12 cellular contexts compared by ENCODE assay signal in the genomic region with DNA sequence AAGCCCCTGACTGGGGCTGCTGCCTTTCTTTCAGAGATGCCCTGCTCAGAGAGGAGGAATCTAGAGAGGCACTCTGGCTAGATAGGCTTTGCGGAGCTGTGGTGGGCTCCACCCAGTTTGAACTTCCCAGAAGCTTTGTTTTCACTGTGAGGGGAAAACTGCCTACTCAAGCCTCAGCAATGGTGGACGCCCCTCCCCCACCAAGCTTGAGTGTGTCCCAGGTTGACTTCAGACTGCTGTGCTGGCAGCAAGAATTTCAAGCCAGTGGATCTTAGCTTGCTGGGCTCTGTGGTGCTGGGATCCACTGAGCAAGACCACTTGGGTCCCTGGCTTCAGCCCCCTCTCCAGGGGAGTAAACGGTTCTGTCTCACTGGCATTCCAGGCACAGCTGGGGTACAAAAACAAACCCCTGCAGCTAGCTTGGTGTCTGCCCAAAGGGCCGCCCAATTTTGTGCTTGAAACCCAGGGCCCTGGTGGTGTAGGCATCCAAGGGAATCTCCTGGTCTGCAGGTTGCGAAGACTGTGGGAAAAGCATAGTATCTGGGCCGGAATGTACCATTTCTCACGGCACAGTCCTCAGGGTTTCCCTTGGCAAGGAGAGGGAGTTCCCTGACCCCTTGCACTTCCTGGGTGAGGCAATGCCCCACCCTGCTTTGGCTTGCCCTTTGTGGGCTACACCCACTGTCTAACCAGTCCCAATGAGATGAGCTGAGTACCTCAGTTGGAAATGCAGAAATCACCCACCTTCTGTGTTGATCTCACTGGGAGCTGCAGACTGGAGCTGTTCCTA. TPM values are rescaled to one million over a fixed set of nuclear protein-coding genes. Genes with fewer than 3 reads are reported as not detected.
DNase-seq lines count a peak whose midpoint lies in the region; ATAC-seq, FAIRE-seq and TF ChIP-seq lines count a peak whose summit lies in the region.
"Not testable (repeated sequence)": the region's sequence is repeated elsewhere in the genome, so short reads cannot be mapped to it uniquely, and the experiment has no call there.
"Had no signal": no experiment of that assay in that cellular context is flagged by ENCODE, and none has a peak within 500 bp of the region (broad histone marks: within the 10 kb centered on the region; RNA-seq: fewer than 3 reads in every experiment).

No MANE protein-coding gene starts in this region.

- not testable (repeated sequence) for H3K4me3 ChIP-seq in CD4-positive, alpha-beta memory T cell (ENCODE audit: low read length in 2 of 2); PC-9; choroid plexus epithelial cell (ENCODE audit: low read depth, low read length); transverse colon
- peak overlapping the region in 1 of 3 experiments; percentile 13; a peak in 1 of 6 replicates for H3K4me3 ChIP-seq in HepG2 (replicated peaks in 1 of 3; ENCODE audit: insufficient read depth in 1 of 3, low read depth in 2 of 3, low read length in 3 of 3)

- peak; percentile 61 for ATAC-seq in HG02610 (IDR thresholded peaks at IDR 0.05; ENCODE audit: unreplicated experiment)
- ATAC-seq in activated T-helper 17 cell treated with anti-CD3 and anti-CD28 coated beads, Interleukin-2, amount 50 U/mL, for 72 hours (replicated peaks); HepG2: not testable (repeated sequence)
- peak; percentile 83 for ATAC-seq in esophagus mucosa

- H3K79me2 ChIP-seq in PC-9 (ENCODE audit: low read depth); HepG2 (ENCODE audit: insufficient read depth, low read length): not testable (repeated sequence)

- H3K9ac ChIP-seq in HepG2 (ENCODE audit: insufficient read depth, low read depth, low read length) = not testable (repeated sequence)

- H4K20me1 ChIP-seq in PC-9 (ENCODE audit: insufficient read depth); HepG2 (ENCODE audit: insufficient read depth, low read length): not testable (repeated sequence)

- peak overlapping the region in 3 of 8 donors; percentile 10 to 33 (median 25) for H3K4me3 Mint-ChIP-seq in CD4-positive, alpha-beta memory T cell
- H3K4me3 Mint-ChIP-seq in activated T-helper 17 cell treated with anti-CD3 and anti-CD28 coated beads, Interleukin-2, amount 50 U/mL, for 72 hours = peak overlapping the region; percentile 10

- not testable (repeated sequence) for TF ChIP-seq RAD21 in HepG2 (CRISPR knock-in tag; IDR thresholded peaks at IDR 0.05)

- H3K4me2 ChIP-seq in PC-9 = peak overlapping the region; percentile 29; the same call in 1 of the 2 replicates
- peak overlapping the region; percentile 38 for H3K4me2 ChIP-seq in HepG2 (ENCODE audit: low read depth, low read length)

- not testable (repeated sequence) for FAIRE-seq in HepG2 (lab: Jason Lieb, UNC)

- DNase-seq in CD4-positive, alpha-beta memory T cell = peak in 2 of 5 donors; percentile 17 to 36
- DNase-seq in PC-9 (peak in 1 of 2 experiments; percentile 44), choroid plexus epithelial cell (ENCODE audit: low read depth) (peak; percentile 36), transverse colon (peak; percentile 55)
- not testable (repeated sequence) for DNase-seq in HepG2 (ENCODE audit: low spot score)

- not testable (repeated sequence) for H3K9me2 ChIP-seq in PC-9 (ENCODE audit: insufficient read depth)

- not testable (repeated sequence) for H3K4me1 ChIP-seq in CD4-positive, alpha-beta memory T cell (ENCODE audit: insufficient read depth, low read length); transverse colon
- peaks cover 12% of the 10 kb centered on the region; the same call in 1 of the 2 replicates for H3K4me1 ChIP-seq in PC-9 (replicated peaks; ENCODE audit: insufficient read depth)
- peaks cover 11% of the 10 kb centered on the region for H3K4me1 ChIP-seq in HepG2 (ENCODE audit: insufficient read depth, low read length)

- H2AFZ ChIP-seq in PC-9; HepG2 (ENCODE audit: low read length): not testable (repeated sequence)

- not testable (repeated sequence) for BruUV-seq in PC-9 (replicated peaks; lab: Mats Ljungman, UMichigan); HepG2 (replicated peaks; lab: Mats Ljungman, UMichigan)

- in situ Hi-C loops in HepG2 (cut with HindIII; ENCODE audit: extremely low pct_ligation_motif_present, low pct_unique_long_range_greater_than_20kb); transverse colon (cut with MboI; ENCODE audit: low pct_ligation_motif_present in 1 of 4, low pct_unique_long_range_greater_than_20kb in 1 of 4, low sequenced_read_pairs in 3 of 4): not testable (repeated sequence)

- H3K27ac Mint-ChIP-seq in CD4-positive, alpha-beta memory T cell = peak overlapping the region in 4 of 7 donors; percentile 3 to 69 (median 33)
- not testable (repeated sequence) for H3K27ac Mint-ChIP-seq in activated T-helper 17 cell treated with anti-CD3 and anti-CD28 coated beads, Interleukin-2, amount 50 U/mL, for 72 hours

- not testable (repeated sequence) for TF ChIP-seq POLR2A in HepG2 (IDR thresholded peaks at IDR 0.05; ENCODE audit: insufficient read depth in 1 of 2, low read depth in 2 of 2, low read length in 2 of 2); transverse colon (IDR thresholded peaks at IDR 0.05)

- TF ChIP-seq EP300 in HepG2 (IDR thresholded peaks at IDR 0.05; ENCODE audit: low read depth in 2 of 2, low read length in 2 of 2); HepG2 (CRISPR knock-in tag; IDR thresholded peaks at IDR 0.05; ENCODE audit: borderline replicate concordance); transverse colon (IDR thresholded peaks at IDR 0.05; ENCODE audit: low read depth): not testable (repeated sequence)

- H3K9me3 Mint-ChIP-seq in CD4-positive, alpha-beta memory T cell = peaks cover 0 to 28% (median 14%) of the 10 kb centered on the region in 8 donors
- peaks cover 25% of the 10 kb centered on the region for H3K9me3 Mint-ChIP-seq in activated T-helper 17 cell treated with anti-CD3 and anti-CD28 coated beads, Interleukin-2, amount 50 U/mL, for 72 hours

- not testable (repeated sequence) for H3K27me3 Mint-ChIP-seq in CD4-positive, alpha-beta memory T cell; activated T-helper 17 cell treated with anti-CD3 and anti-CD28 coated beads, Interleukin-2, amount 50 U/mL, for 72 hours

- not testable (repeated sequence) for H3K27ac ChIP-seq in CD4-positive, alpha-beta memory T cell (ENCODE audit: low read depth, low read length); PC-9; HepG2 (ENCODE audit: extremely low read length, insufficient read depth, low read length)
- H3K27ac ChIP-seq in transverse colon = peak overlapping the region in 2 of 4 donors; percentile 25 to 51

- H3K9me3 ChIP-seq in CD4-positive, alpha-beta memory T cell (ENCODE audit: control insufficient read depth in 1 of 2, low read length in 2 of 2); PC-9 (ENCODE audit: insufficient read depth, low read depth); HepG2 (ENCODE audit: low read length); transverse colon: not testable (repeated sequence)

- intact Hi-C loops in CD4-positive, alpha-beta memory T cell (cut with micrococcal nuclease); PC-9 (cut with micrococcal nuclease; ENCODE audit: unreplicated experiment); HepG2 (cut with micrococcal nuclease; ENCODE audit: unreplicated experiment); transverse colon (cut with DNase I; ENCODE audit: low total_unique reads): not testable (repeated sequence)

- H3K27me3 ChIP-seq in CD4-positive, alpha-beta memory T cell (ENCODE audit: insufficient read depth, low read length); PC-9 (ENCODE audit: insufficient read depth, low read depth); HepG2 (ENCODE audit: control insufficient read depth in 1 of 2, insufficient read depth in 2 of 2, low read length in 2 of 2); transverse colon: not testable (repeated sequence)

- not testable (repeated sequence) for H3F3A ChIP-seq in PC-9 (ENCODE audit: insufficient read depth, low read depth)

- CTCF ChIA-PET in CD4-positive, alpha-beta memory T cell (lab: Charles Lee; ENCODE audit: partially characterized antibody); PC-9 (lab: Charles Lee); HepG2 (lab: Yijun Ruan, JAX; ENCODE audit: low intra/inter-chr PET ratio, low total read pairs): not testable (repeated sequence)

- not testable (repeated sequence) for H3K36me3 Mint-ChIP-seq in CD4-positive, alpha-beta memory T cell; activated T-helper 17 cell treated with anti-CD3 and anti-CD28 coated beads, Interleukin-2, amount 50 U/mL, for 72 hours (ENCODE audit: low read depth)

- 36% methylated on average over 7 of the region's 7 CpGs for WGBS in HepG2 (ENCODE audit: low lambda C conversion rate)
- 73% methylated on average over 7 of the region's 7 CpGs; no CpG with 5 or more reads in 1 of the 2 donors for WGBS in transverse colon (ENCODE audit: low coverage in 1 of 2), 2 donors

- not testable (repeated sequence) for H3K4me1 Mint-ChIP-seq in CD4-positive, alpha-beta memory T cell
- H3K4me1 Mint-ChIP-seq in activated T-helper 17 cell treated with anti-CD3 and anti-CD28 coated beads, Interleukin-2, amount 50 U/mL, for 72 hours = peaks cover 11% of the 10 kb centered on the region

- H3K36me3 ChIP-seq in CD4-positive, alpha-beta memory T cell (ENCODE audit: insufficient read depth, low read length); PC-9 (ENCODE audit: low read depth); HepG2 (replicated peaks in 1 of 2; ENCODE audit: control insufficient read depth in 1 of 2, insufficient read depth in 2 of 2, low read length in 2 of 2); transverse colon: not testable (repeated sequence)

- not testable (repeated sequence) for TF ChIP-seq CTCF in PC-9 (conservative IDR thresholded peaks at IDR 0.05); choroid plexus epithelial cell (conservative IDR thresholded peaks at IDR 0.05; ENCODE audit: low read depth, low read length); HepG2 (CRISPR knock-in tag; IDR thresholded peaks at IDR 0.05); transverse colon (IDR thresholded peaks at IDR 0.05)

- POLR2A ChIA-PET in CD4-positive, alpha-beta memory T cell (lab: Charles Lee; ENCODE audit: partially characterized antibody); PC-9 (lab: Charles Lee; ENCODE audit: unreplicated experiment); HepG2 (lab: Yijun Ruan, JAX): not testable (repeated sequence)

RNA-seq across cellular contexts. Expression of gene CCL20, which starts 25.9 kb away (rescaled TPM):
- total RNA-seq in CD4-positive, alpha-beta memory T cell = 1 to 10 TPM; 2.6 to 3.2 TPM
- polyA plus RNA-seq in CD4-positive, alpha-beta memory T cell = 1 to 10 TPM; 1.5 to 1.6 TPM
- total RNA-seq in PC-9 (2021) (not detected in 2 replicates), esophagus mucosa (2.8 TPM), HepG2 (2016; rRNA removed; fragmentation: Illumina TruSeq; extraction: Trizol) (136 and 223 TPM in 2 replicates), transverse colon (10 to 100 TPM in 1 of 4 donors, 1 to 10 TPM in 2, not detected in 1; 4.5 to 70.7 (median 9.3) TPM)
- 100 to 1,000 TPM in 1 of 2 donors, 10 to 100 TPM in 1; 36.1 to 137 TPM for total RNA-seq in activated T-helper 17 cell treated with anti-CD3 and anti-CD28 coated beads, Interleukin-2, amount 50 U/mL, for 72 hours
- total RNA-seq in HepG2 (2016; cell fraction: cytosol; rRNA removed; fragmentation: Illumina TruSeq; extraction: Trizol; ENCODE audit: low read depth) = 99.9 and 112 TPM in 2 replicates
- total RNA-seq in HepG2 (2016; cell fraction: insoluble cytoplasmic fraction; rRNA removed; fragmentation: Illumina TruSeq; extraction: Trizol) = 137 and 217 TPM in 2 replicates
- 75.9 and 85.7 TPM in 2 replicates for total RNA-seq in HepG2 (2016; cell fraction: membrane; rRNA removed; fragmentation: Illumina TruSeq; extraction: Trizol)
- 195 and 205 TPM in 2 replicates for total RNA-seq in HepG2 (2016; cell fraction: nucleus; rRNA removed; fragmentation: Illumina TruSeq; extraction: Trizol)
- polyA plus RNA-seq in HepG2 (2011; rRNA removed) = 811 and 903 TPM in 2 replicates
- polyA plus RNA-seq in HepG2 (2011; cell fraction: cytosol; rRNA removed) = 378 and 591 TPM in 2 replicates
- 84.5 and 124 TPM in 2 replicates for polyA plus RNA-seq in HepG2 (2011; cell fraction: nucleus; rRNA removed)
- polyA plus RNA-seq in HepG2 (2012) = 780 and 797 TPM in 2 replicates
- 41.1 and 41.5 TPM in 2 replicates for polyA plus RNA-seq in HepG2 (2016; cell fraction: cytosol; fragmentation: Illumina TruSeq; extraction: Trizol; ENCODE audit: low read depth)
- polyA plus RNA-seq in HepG2 (2016; cell fraction: insoluble cytoplasmic fraction; fragmentation: Illumina TruSeq; extraction: Trizol; ENCODE audit: low read depth) = 160 and 169 TPM in 2 replicates
- polyA plus RNA-seq in HepG2 (2016; cell fraction: membrane; fragmentation: Illumina TruSeq; extraction: Trizol; ENCODE audit: low read depth) = 41.7 and 42.7 TPM in 2 replicates
- 376 and 396 TPM in 2 replicates for polyA plus RNA-seq in HepG2 (2016; cell fraction: nucleus; fragmentation: Illumina TruSeq; extraction: Trizol; ENCODE audit: insufficient read depth, low read depth)
- 0.21 and 395 TPM in 2 replicates for polyA minus RNA-seq in HepG2 (2011; rRNA and poly(A)+ RNA removed; ENCODE audit: low replicate concordance)
- polyA minus RNA-seq in HepG2 (2011; cell fraction: cytosol; rRNA and poly(A)+ RNA removed) = 440 and 488 TPM in 2 replicates
- polyA minus RNA-seq in HepG2 (2011; cell fraction: nucleus; rRNA and poly(A)+ RNA removed) = 142 and 223 TPM in 2 replicates
- total RNA-seq: A673, IMR-90, OCI-LY7 had no signal
- polyA plus RNA-seq: IMR-90 had no signal

RNA-seq across cellular contexts. Expression of gene DAW1, which starts 31.9 kb away (rescaled TPM):
- not detected for total RNA-seq in CD4-positive, alpha-beta memory T cell
- not detected for polyA plus RNA-seq in CD4-positive, alpha-beta memory T cell
- total RNA-seq in PC-9 (2021) (1.8 and 2.8 TPM in 2 replicates), esophagus mucosa (not detected), HepG2 (2016; rRNA removed; fragmentation: Illumina TruSeq; extraction: Trizol) (not detected in 2 replicates), transverse colon (not detected)
- total RNA-seq in activated T-helper 17 cell treated with anti-CD3 and anti-CD28 coated beads, Interleukin-2, amount 50 U/mL, for 72 hours = under 1 TPM in 1 of 2 donors, not detected in 1; 0.24 TPM
- not detected in 2 replicates for total RNA-seq in HepG2 (2016; cell fraction: cytosol; rRNA removed; fragmentation: Illumina TruSeq; extraction: Trizol; ENCODE audit: low read depth)
- not detected in 2 replicates for total RNA-seq in HepG2 (2016; cell fraction: insoluble cytoplasmic fraction; rRNA removed; fragmentation: Illumina TruSeq; extraction: Trizol)
- total RNA-seq in HepG2 (2016; cell fraction: membrane; rRNA removed; fragmentation: Illumina TruSeq; extraction: Trizol) = not detected in 2 replicates
- total RNA-seq in HepG2 (2016; cell fraction: nucleus; rRNA removed; fragmentation: Illumina TruSeq; extraction: Trizol) = not detected in 2 replicates
- polyA plus RNA-seq in HepG2 (2011; rRNA removed) = not detected in 2 replicates
- polyA plus RNA-seq in HepG2 (2011; cell fraction: cytosol; rRNA removed) = not detected in 2 replicates
- 0.07 TPM in 1 of 2 replicates, not detected in the other for polyA plus RNA-seq in HepG2 (2011; cell fraction: nucleus; rRNA removed)
- not detected in 2 replicates for polyA plus RNA-seq in HepG2 (2012)
- polyA plus RNA-seq in HepG2 (2016; cell fraction: cytosol; fragmentation: Illumina TruSeq; extraction: Trizol; ENCODE audit: low read depth) = not detected in 2 replicates
- polyA plus RNA-seq in HepG2 (2016; cell fraction: insoluble cytoplasmic fraction; fragmentation: Illumina TruSeq; extraction: Trizol; ENCODE audit: low read depth) = not detected in 2 replicates
- not detected in 2 replicates for polyA plus RNA-seq in HepG2 (2016; cell fraction: membrane; fragmentation: Illumina TruSeq; extraction: Trizol; ENCODE audit: low read depth)
- not detected in 2 replicates for polyA plus RNA-seq in HepG2 (2016; cell fraction: nucleus; fragmentation: Illumina TruSeq; extraction: Trizol; ENCODE audit: insufficient read depth, low read depth)
- 0.19 TPM in 1 of 2 replicates, not detected in the other for polyA minus RNA-seq in HepG2 (2011; rRNA and poly(A)+ RNA removed; ENCODE audit: low replicate concordance)
- polyA minus RNA-seq in HepG2 (2011; cell fraction: cytosol; rRNA and poly(A)+ RNA removed) = not detected in 2 replicates
- not detected in 2 replicates for polyA minus RNA-seq in HepG2 (2011; cell fraction: nucleus; rRNA and poly(A)+ RNA removed)
- total RNA-seq: CD4-positive, CD25-positive, alpha-beta regulatory T cell; OCI-LY7 had no signal
- polyA plus RNA-seq: CD4-positive, CD25-positive, alpha-beta regulatory T cell had no signal
